Comparison of ENCODE assay signal across 12 cellular contexts in genomic region chr13:40651866-40652587, GRCh38. TPM values are rescaled to one million over a fixed set of nuclear protein-coding genes. Genes with fewer than 3 reads are reported as not detected.
DNase-seq lines count a peak whose midpoint lies in the region; ATAC-seq, FAIRE-seq and TF ChIP-seq lines count a peak whose summit lies in the region.
"Had no signal": no experiment of that assay in that cellular context is flagged by ENCODE, and none has a peak within 500 bp of the region (broad histone marks: within the 10 kb centered on the region; RNA-seq: fewer than 3 reads in every experiment).

No MANE protein-coding gene starts in this region.

- H3K9me3 ChIP-seq in CD8-positive, alpha-beta T cell (ENCODE audit: low read length) = no peaks in the 10 kb centered on the region
- H3K9me3 ChIP-seq in heart left ventricle = no peaks in the 10 kb centered on the region
- H3K9me3 ChIP-seq: Peyer's patch had no signal

- CTCF ChIA-PET in CD8-positive, alpha-beta T cell (lab: Charles Lee) = no interaction called here

- DNase-seq in CD8-positive, alpha-beta T cell = no peak
- DNase-seq in GM19239 (ENCODE audit: insufficient read length, low spot score) = no peak
- no peak for DNase-seq in activated naive CD8-positive, alpha-beta T cell treated with anti-CD3 and anti-CD28 coated beads, Interleukin-2, amount 50 U/mL, for 24 hours
- DNase-seq in heart left ventricle = no peak
- no peak for DNase-seq in NCI-H187 (lab: John Stamatoyannopoulos, UW)
- DNase-seq in NCI-H774 (lab: John Stamatoyannopoulos, UW) = no peak
- DNase-seq in cerebellum (ENCODE audit: low spot score) = no peak
- DNase-seq: dermis blood vessel endothelial cell, GOT3, MV-4-11, Peyer's patch had no signal

- no peaks in the 10 kb centered on the region for H3K27me3 Mint-ChIP-seq in CD8-positive, alpha-beta T cell (ENCODE audit: low read depth)
- H3K27me3 Mint-ChIP-seq in activated naive CD8-positive, alpha-beta T cell treated with anti-CD3 and anti-CD28 coated beads, Interleukin-2, amount 50 U/mL, for 24 hours = no peaks in the 10 kb centered on the region

- no peaks in the 10 kb centered on the region for H3K27me3 ChIP-seq in CD8-positive, alpha-beta T cell (ENCODE audit: insufficient read depth, low read length)
- H3K27me3 ChIP-seq in heart left ventricle = no peaks in the 10 kb centered on the region
- H3K27me3 ChIP-seq: Peyer's patch had no signal

- no peak overlapping the region for H3K4me3 ChIP-seq in CD8-positive, alpha-beta T cell (ENCODE audit: low read depth, low read length)
- H3K4me3 ChIP-seq in heart left ventricle = no peak overlapping the region

- peak overlapping the region; percentile 63 for H3K4me3 Mint-ChIP-seq in CD8-positive, alpha-beta T cell
- peak overlapping the region; percentile 70 for H3K4me3 Mint-ChIP-seq in activated naive CD8-positive, alpha-beta T cell treated with anti-CD3 and anti-CD28 coated beads, Interleukin-2, amount 50 U/mL, for 24 hours

- H3K27ac ChIP-seq in CD8-positive, alpha-beta T cell (ENCODE audit: low read depth, low read length) = no peak overlapping the region
- no peak overlapping the region for H3K27ac ChIP-seq in heart left ventricle

- H3K4me1 Mint-ChIP-seq in CD8-positive, alpha-beta T cell (ENCODE audit: low read depth) = peaks cover 91% of the 10 kb centered on the region
- peaks cover 97% of the 10 kb centered on the region for H3K4me1 Mint-ChIP-seq in activated naive CD8-positive, alpha-beta T cell treated with anti-CD3 and anti-CD28 coated beads, Interleukin-2, amount 50 U/mL, for 24 hours

- peaks cover 6% of the 10 kb centered on the region for H3K36me3 Mint-ChIP-seq in CD8-positive, alpha-beta T cell
- H3K36me3 Mint-ChIP-seq in activated naive CD8-positive, alpha-beta T cell treated with anti-CD3 and anti-CD28 coated beads, Interleukin-2, amount 50 U/mL, for 24 hours (ENCODE audit: low read depth) = peaks cover 15% of the 10 kb centered on the region

- no peak for TF ChIP-seq CTCF in CD8-positive, alpha-beta T cell (IDR thresholded peaks at IDR 0.05)
- no peak for TF ChIP-seq CTCF in heart left ventricle (IDR thresholded peaks at IDR 0.05)

- POLR2A ChIA-PET in CD8-positive, alpha-beta T cell (lab: Charles Lee) = interaction anchor here (0.6 to 1.1 kb wide), 3 partner anchors 12 to 336 kb away, joined by 3 to 5 read pairs (median 4); no protein-coding TSS in a partner anchor

- FAIRE-seq in GM19239 (lab: Jason Lieb, UNC) = peak; percentile 95

- no peaks in the 10 kb centered on the region for H3K9me3 Mint-ChIP-seq in CD8-positive, alpha-beta T cell
- H3K9me3 Mint-ChIP-seq in activated naive CD8-positive, alpha-beta T cell treated with anti-CD3 and anti-CD28 coated beads, Interleukin-2, amount 50 U/mL, for 24 hours = no peaks in the 10 kb centered on the region

- no peak for ATAC-seq in CD8-positive, alpha-beta T cell
- ATAC-seq in HG03103 (IDR thresholded peaks at IDR 0.05; ENCODE audit: low read depth, unreplicated experiment) = peak; percentile 28
- no peak for ATAC-seq in activated naive CD8-positive, alpha-beta T cell treated with anti-CD3 and anti-CD28 coated beads, Interleukin-2, amount 50 U/mL, for 24 hours
- no peak for ATAC-seq in heart left ventricle

- H3K4me1 ChIP-seq in CD8-positive, alpha-beta T cell (ENCODE audit: insufficient read depth, low read length) = peaks cover 88% of the 10 kb centered on the region
- peaks cover 9 to 78% (median 53%) of the 10 kb centered on the region in 12 donors for H3K4me1 ChIP-seq in heart left ventricle

- 87 to 92% (median 91%) methylated on average over 14 of the region's 14 CpGs for WGBS in heart left ventricle, 4 donors

- H3K27ac Mint-ChIP-seq in CD8-positive, alpha-beta T cell = peak overlapping the region; percentile 61
- H3K27ac Mint-ChIP-seq in activated naive CD8-positive, alpha-beta T cell treated with anti-CD3 and anti-CD28 coated beads, Interleukin-2, amount 50 U/mL, for 24 hours = peak overlapping the region; percentile 96

- TF ChIP-seq POLR2A in heart left ventricle (IDR thresholded peaks at IDR 0.05) = no peak

- intact Hi-C loops in CD8-positive, alpha-beta T cell (cut with DNase I, micrococcal nuclease) = no loop called here
- intact Hi-C loops in heart left ventricle (cut with DNase I) = no loop called here

- no peaks in the 10 kb centered on the region for H3K36me3 ChIP-seq in CD8-positive, alpha-beta T cell (ENCODE audit: insufficient read depth, low read length)
- H3K36me3 ChIP-seq in heart left ventricle = no peaks in the 10 kb centered on the region
- H3K36me3 ChIP-seq: Peyer's patch had no signal

RNA-seq across cellular contexts. Expression of gene FOXO1, which starts 14.4 kb away (rescaled TPM):
- total RNA-seq in CD8-positive, alpha-beta T cell = 10 to 100 TPM; 97.2 to 97.3 TPM
- total RNA-seq in heart left ventricle (10 to 100 TPM in 8 of 9 donors, 1 to 10 TPM in 1; 9.8 to 26.8 (median 18.5) TPM), cerebellum (5.7 TPM)
- 10 to 100 TPM in 1 of 2 donors, 1 to 10 TPM in 1; 2.6 to 11.1 TPM for polyA plus RNA-seq in heart left ventricle
